9 cellular contexts compared by ENCODE assay signal in the genomic region with DNA sequence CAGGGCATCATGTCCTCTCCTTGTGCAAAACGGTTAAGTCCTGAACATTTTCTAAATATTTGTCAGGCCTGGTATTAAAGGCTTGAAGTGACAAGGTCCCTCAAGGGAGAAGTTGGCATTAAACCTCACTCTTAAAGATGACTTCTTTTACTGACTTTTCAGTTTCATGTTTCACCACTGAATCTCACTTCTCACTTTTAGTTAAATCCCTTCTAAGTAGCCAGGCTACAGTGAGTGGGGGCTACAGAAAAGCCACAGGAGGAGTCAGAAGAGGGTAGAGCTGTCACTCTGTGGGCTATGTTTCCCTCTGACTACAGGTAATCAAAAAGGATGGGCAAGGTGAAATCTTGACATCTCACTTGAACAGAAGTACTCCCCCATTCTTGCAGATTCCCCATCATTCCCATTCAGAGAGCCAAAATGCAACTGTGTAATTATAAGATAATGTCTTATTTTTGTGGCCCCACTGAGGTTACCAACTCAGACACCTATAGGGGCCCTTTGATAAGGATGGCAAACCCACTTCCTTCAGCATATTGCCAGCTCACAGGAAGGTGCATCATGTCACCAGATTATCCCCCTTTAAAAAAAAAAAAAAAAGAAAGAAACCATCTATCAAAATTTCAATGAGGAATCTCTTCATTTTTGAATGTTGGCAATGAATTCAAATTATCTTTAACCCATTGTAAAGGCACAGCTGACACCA.
A peak's percentile ranks its signal among the peaks of the same experiment; 100 is the strongest.
DNase-seq lines count a peak whose midpoint lies in the region; ATAC-seq and TF ChIP-seq lines count a peak whose summit lies in the region.
"Had no signal": no experiment of that assay in that cellular context is flagged by ENCODE, and none has a peak within 500 bp of the region (broad histone marks: within the 10 kb centered on the region; RNA-seq: fewer than 3 reads in every experiment).

No MANE protein-coding gene starts in this region.

- no peak overlapping the region for H3K4me3 Mint-ChIP-seq in WTC11
- H3K4me3 Mint-ChIP-seq: natural killer cell treated with Interleukin-12 subunit alpha and Interleukin-12 subunit beta and Interleukin-15 and Interleukin-18, amount 100 ng/mL, for 72 hours had no signal

- H3K36me3 Mint-ChIP-seq in WTC11, result no peaks in the 10 kb centered on the region
- H3K36me3 Mint-ChIP-seq: natural killer cell treated with Interleukin-12 subunit alpha and Interleukin-12 subunit beta and Interleukin-15 and Interleukin-18, amount 100 ng/mL, for 72 hours had no signal

- H3K27ac Mint-ChIP-seq in WTC11, result no peak overlapping the region
- H3K27ac Mint-ChIP-seq: natural killer cell treated with Interleukin-12 subunit alpha and Interleukin-12 subunit beta and Interleukin-15 and Interleukin-18, amount 100 ng/mL, for 72 hours had no signal

- intact Hi-C loops in posterior cingulate gyrus (cut with DNase I), result no loop called here

- H3K4me1 Mint-ChIP-seq in WTC11, result no peaks in the 10 kb centered on the region

- TF ChIP-seq CTCF in WTC11 (IDR thresholded peaks at IDR 0.05), result no peak

- no peaks in the 10 kb centered on the region for H3K27me3 Mint-ChIP-seq in WTC11 (ENCODE audit: low read depth)

- POLR2A ChIA-PET in WTC11 (lab: Charles Lee), result no interaction called here

- CTCF ChIA-PET in WTC11 (lab: Charles Lee), result no interaction called here

- ATAC-seq in GM18868 (IDR thresholded peaks at IDR 0.05; ENCODE audit: unreplicated experiment), result peak; percentile 97
- peak; percentile 97 for ATAC-seq in GM21529 (IDR thresholded peaks at IDR 0.05; ENCODE audit: unreplicated experiment)
- peak; percentile 97 for ATAC-seq in HG03469 (IDR thresholded peaks at IDR 0.05; ENCODE audit: unreplicated experiment)
- no peak for ATAC-seq in WTC11

- peaks cover 6% of the 10 kb centered on the region; the same call in 1 of the 2 replicates for H3K9me3 Mint-ChIP-seq in WTC11

- DNase-seq in medulla oblongata (ENCODE audit: extremely low spot score) (peak; percentile 50), WTC11 (ENCODE audit: low spot score) (no peak), dedifferentiated amniotic fluid mesenchymal stem cell (ENCODE audit: extremely low spot score) (no peak), posterior cingulate gyrus (no peak)
- DNase-seq: NCI-H524 treated with DMSO at 0.1 percent for 48 hours had no signal

TF ChIP-seq in WTC11, 78 proteins besides CTCF, POLR2A, EP300 and RAD21:
- TF ChIP-seq SMAD3 (CRISPR knock-in tag; IDR thresholded peaks at IDR 0.05; ENCODE audit: borderline replicate concordance), result no peak
- no peak for TF ChIP-seq HMGXB4 (CRISPR knock-in tag; IDR thresholded peaks at IDR 0.05)
- no peak for TF ChIP-seq USF1 (CRISPR knock-in tag; IDR thresholded peaks at IDR 0.05)
- TF ChIP-seq MYBL2 (CRISPR knock-in tag; IDR thresholded peaks at IDR 0.05), result no peak
- no peak for TF ChIP-seq ZNF423 (CRISPR knock-in tag; IDR thresholded peaks at IDR 0.05)
- TF ChIP-seq ZNF138 (CRISPR knock-in tag; conservative IDR thresholded peaks at IDR 0.05), result no peak
- TF ChIP-seq MXD4 (CRISPR knock-in tag; IDR thresholded peaks at IDR 0.05; ENCODE audit: borderline replicate concordance), result no peak
- TF ChIP-seq SMAD4 (CRISPR knock-in tag; IDR thresholded peaks at IDR 0.05), result no peak
- no peak for TF ChIP-seq SOX15 (CRISPR knock-in tag; IDR thresholded peaks at IDR 0.05)
- TF ChIP-seq, protein P1, sequence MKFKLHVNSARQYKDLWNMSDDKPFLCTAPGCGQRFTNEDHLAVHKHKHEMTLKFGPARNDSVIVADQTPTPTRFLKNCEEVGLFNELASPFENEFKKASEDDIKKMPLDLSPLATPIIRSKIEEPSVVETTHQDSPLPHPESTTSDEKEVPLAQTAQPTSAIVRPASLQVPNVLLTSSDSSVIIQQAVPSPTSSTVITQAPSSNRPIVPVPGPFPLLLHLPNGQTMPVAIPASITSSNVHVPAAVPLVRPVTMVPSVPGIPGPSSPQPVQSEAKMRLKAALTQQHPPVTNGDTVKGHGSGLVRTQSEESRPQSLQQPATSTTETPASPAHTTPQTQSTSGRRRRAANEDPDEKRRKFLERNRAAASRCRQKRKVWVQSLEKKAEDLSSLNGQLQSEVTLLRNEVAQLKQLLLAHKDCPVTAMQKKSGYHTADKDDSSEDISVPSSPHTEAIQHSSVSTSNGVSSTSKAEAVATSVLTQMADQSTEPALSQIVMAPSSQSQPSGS (CRISPR knock-in tag; IDR thresholded peaks at IDR 0.05; ENCODE audit: borderline replicate concordance, low read depth), result no peak
- no peak for TF ChIP-seq EMX1 (CRISPR knock-in tag; IDR thresholded peaks at IDR 0.05)
- TF ChIP-seq, protein P2, sequence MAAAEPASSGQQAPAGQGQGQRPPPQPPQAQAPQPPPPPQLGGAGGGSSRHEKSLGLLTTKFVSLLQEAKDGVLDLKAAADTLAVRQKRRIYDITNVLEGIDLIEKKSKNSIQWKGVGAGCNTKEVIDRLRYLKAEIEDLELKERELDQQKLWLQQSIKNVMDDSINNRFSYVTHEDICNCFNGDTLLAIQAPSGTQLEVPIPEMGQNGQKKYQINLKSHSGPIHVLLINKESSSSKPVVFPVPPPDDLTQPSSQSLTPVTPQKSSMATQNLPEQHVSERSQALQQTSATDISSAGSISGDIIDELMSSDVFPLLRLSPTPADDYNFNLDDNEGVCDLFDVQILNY (CRISPR knock-in tag; IDR thresholded peaks at IDR 0.05), result no peak
- no peak for TF ChIP-seq GABPB1 (CRISPR knock-in tag; IDR thresholded peaks at IDR 0.05)
